15 cellular contexts compared by ENCODE assay signal in genomic region chr11:129455756-129456436, GRCh38.
"Had no signal": no experiment of that assay in that cellular context is flagged by ENCODE, and none has a peak within 500 bp of the region (broad histone marks: within the 10 kb centered on the region; RNA-seq: fewer than 3 reads in every experiment).

No MANE protein-coding gene starts in this region.

- H3K36me3 ChIP-seq: adrenal gland, sigmoid colon had no signal

- H3K27ac Mint-ChIP-seq: stimulated activated naive CD8-positive, alpha-beta T cell treated with anti-CD3 and anti-CD28 coated beads, Interleukin-15, amount 100 ng/mL, for 72 hours; T-cell had no signal

- H3K27ac ChIP-seq: adrenal gland, sigmoid colon, testis had no signal

- H3K9me3 ChIP-seq: adrenal gland, esophagus squamous epithelium, sigmoid colon, testis had no signal

- H3K36me3 Mint-ChIP-seq: T-cell had no signal

- ATAC-seq: stimulated activated naive CD8-positive, alpha-beta T cell treated with anti-CD3 and anti-CD28 coated beads, Interleukin-15, amount 100 ng/mL, for 72 hours; T-cell had no signal

- DNase-seq: activated CD4-positive, alpha-beta T cell treated with anti-CD3 and anti-CD28 coated beads, Interleukin-2, amount 50 U/mL, for 48 hours; activated CD4-positive, CD25-positive, alpha-beta regulatory T cell treated with anti-CD3 and anti-CD28 coated beads, Interleukin-2, amount 50 U/mL, for 72 hours; activated naive CD4-positive, alpha-beta T cell treated with anti-CD3 and anti-CD28 coated beads, Interleukin-2, amount 50 U/mL, for 16 hours; activated T-cell treated with anti-CD3 and anti-CD28 coated beads, Interleukin-2, amount 50 U/mL, for 1 hour; adrenal gland; caudate nucleus; esophagus squamous epithelium; foreskin fibroblast; sigmoid colon; stimulated activated CD4-positive, alpha-beta T cell treated with anti-CD3 and anti-CD28 coated beads, Interleukin-1b, Interleukin-23, amount 100 ng/mL, for 48 hours; stimulated activated naive CD8-positive, alpha-beta T cell treated with anti-CD3 and anti-CD28 coated beads, Interleukin-15, amount 100 ng/mL, for 72 hours; T-cell; T1000; testis had no signal

- H3K4me1 Mint-ChIP-seq: stimulated activated naive CD8-positive, alpha-beta T cell treated with anti-CD3 and anti-CD28 coated beads, Interleukin-15, amount 100 ng/mL, for 72 hours; T-cell had no signal

- H3K9me3 Mint-ChIP-seq: neural crest cell had no signal

- H3K4me1 ChIP-seq: adrenal gland, sigmoid colon, testis had no signal

- H3K27me3 ChIP-seq: adrenal gland, esophagus squamous epithelium, testis had no signal

- H3K4me3 ChIP-seq: adrenal gland, esophagus squamous epithelium, sigmoid colon, testis had no signal

- H3K4me3 Mint-ChIP-seq: neural crest cell; stimulated activated naive CD8-positive, alpha-beta T cell treated with anti-CD3 and anti-CD28 coated beads, Interleukin-15, amount 100 ng/mL, for 72 hours; T-cell had no signal
